ENCODE assay signal across 9 cellular contexts in the genomic region with DNA sequence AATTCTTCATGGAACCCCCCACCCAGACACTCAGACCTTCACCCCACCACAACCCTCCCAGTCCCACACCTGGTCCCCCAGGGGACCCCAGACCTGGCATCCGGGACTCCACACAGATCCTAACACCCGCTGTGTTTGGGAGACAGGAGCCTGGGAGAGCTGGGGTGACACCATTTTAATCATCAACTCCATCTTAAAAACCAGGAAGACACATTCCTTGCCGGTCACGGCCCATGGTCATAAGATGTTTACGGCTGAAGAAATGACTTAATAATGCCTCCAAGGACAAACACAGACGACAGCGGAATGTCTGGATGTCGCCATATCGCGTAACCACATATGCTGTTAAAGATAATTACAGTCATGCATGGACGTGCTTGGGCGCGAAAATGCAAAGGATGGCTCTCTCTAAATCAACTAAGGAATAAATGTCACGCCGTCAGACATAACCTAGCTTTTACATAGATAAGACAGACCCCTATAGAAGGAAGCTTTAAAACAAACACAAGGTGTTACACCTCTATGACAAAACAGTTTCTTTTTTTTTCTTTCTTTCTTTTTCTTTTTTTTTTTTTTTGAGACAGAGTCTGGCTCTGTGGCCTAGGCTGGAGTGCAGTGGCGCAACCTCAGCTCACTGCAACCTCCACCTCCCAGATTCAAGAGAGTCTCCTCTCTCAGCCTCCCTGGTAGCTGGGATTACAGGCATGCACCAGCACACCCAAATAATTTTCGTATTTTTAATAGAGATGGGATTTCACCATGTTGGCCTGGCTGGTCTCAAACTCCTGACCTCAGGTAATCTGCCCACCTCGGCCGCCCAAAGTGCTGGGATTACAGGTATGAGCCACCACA. TPM values are rescaled to one million over a fixed set of nuclear protein-coding genes. Genes with fewer than 3 reads are reported as not detected.
DNase-seq lines count a peak whose midpoint lies in the region; ATAC-seq and TF ChIP-seq lines count a peak whose summit lies in the region.
"Had no signal": no experiment of that assay in that cellular context is flagged by ENCODE, and none has a peak within 500 bp of the region (broad histone marks: within the 10 kb centered on the region; RNA-seq: fewer than 3 reads in every experiment).

No MANE protein-coding gene starts in this region.

- H2BK5ac ChIP-seq in H9 (ENCODE audit: insufficient read length, low read length): no peak overlapping the region

- no peak overlapping the region for H3K4ac ChIP-seq in H9 (ENCODE audit: low read depth, low read length)

- TF ChIP-seq CTCF in H9 (conservative IDR thresholded peaks at IDR 0.05): no peak
- TF ChIP-seq CTCF in WTC11 (IDR thresholded peaks at IDR 0.05): no peak
- TF ChIP-seq CTCF in hepatocyte (IDR thresholded peaks at IDR 0.05; ENCODE audit: poor library complexity): no peak
- TF ChIP-seq CTCF in psoas muscle (IDR thresholded peaks at IDR 0.05): no peak

- H2BK120ac ChIP-seq in H9 (ENCODE audit: low read depth, low read length, poor library complexity, severe bottlenecking): no peak overlapping the region

- no peak overlapping the region for H3K23ac ChIP-seq in H9 (ENCODE audit: insufficient read length, low read depth, low read length)

- H3K9ac ChIP-seq in H9 (ENCODE audit: extremely low read depth, insufficient read length, low read length): no peak overlapping the region
- H3K9ac ChIP-seq: SK-N-SH had no signal

- no peak overlapping the region for H3K18ac ChIP-seq in H9 (ENCODE audit: insufficient read length, low read depth, low read length)

- no peak overlapping the region for H3K14ac ChIP-seq in H9 (ENCODE audit: insufficient read depth, low read length)

- H3K4me3 ChIP-seq in hepatocyte: no peak overlapping the region
- H3K4me3 ChIP-seq in psoas muscle: no peak overlapping the region

- POLR2A ChIA-PET in WTC11 (lab: Charles Lee): no interaction called here

- H3K4me2 ChIP-seq in H9 (ENCODE audit: insufficient read depth, insufficient read length, low read length) (no peak overlapping the region), hepatocyte (no peak overlapping the region)
- H3K4me2 ChIP-seq: SK-N-SH had no signal

- H2BK12ac ChIP-seq in H9 (ENCODE audit: insufficient read length, low read depth, low read length): no peak overlapping the region

- no peak overlapping the region for H2BK15ac ChIP-seq in H9 (ENCODE audit: low read depth, low read length)

- no peak overlapping the region for H4K8ac ChIP-seq in H9 (replicated peaks; ENCODE audit: insufficient read length, low read depth, low read length)

- WGBS in H9 (ENCODE audit: extremely low coverage, insufficient read length, low lambda C conversion rate): no CpG with 5 or more reads among the region's 19 CpGs
- 46% methylated on average over 18 of the region's 19 CpGs for WGBS in hepatocyte (ENCODE audit: low lambda C conversion rate, missing lambda C conversion rate)
- WGBS in psoas muscle, 3 donors: 48 to 51% (median 50%) methylated on average over 19 of the region's 19 CpGs

- peaks cover 0 to 3% (median 3%) of the 10 kb centered on the region in 3 experiments; a peak in 5 of 7 replicates for H3K36me3 Mint-ChIP-seq in H9 (ENCODE audit: insufficient read depth in 1 of 3, low read depth in 3 of 3)
- H3K36me3 Mint-ChIP-seq in WTC11: no peaks in the 10 kb centered on the region

- no peak overlapping the region for H2AK5ac ChIP-seq in H9 (ENCODE audit: insufficient read length, low read length)

- H3K4me1 Mint-ChIP-seq in H9 (peaks cover 14 to 30% of the 10 kb centered on the region in 2 experiments), WTC11 (peaks cover 18% of the 10 kb centered on the region)

- DNase-seq in H9 (no peak), WTC11 (ENCODE audit: low spot score) (no peak), hepatocyte (ENCODE audit: low spot score) (peak; percentile 52), sciatic nerve (ENCODE audit: low spot score) (peak; percentile 53), epidermal melanocyte (ENCODE audit: insufficient read length, low spot score) (no peak), psoas muscle (no peak)
- DNase-seq: GF-D8, SK-N-SH had no signal

- no peaks in the 10 kb centered on the region for H3K36me3 ChIP-seq in hepatocyte (replicated peaks; ENCODE audit: insufficient read depth, low read depth)
- no peaks in the 10 kb centered on the region for H3K36me3 ChIP-seq in psoas muscle (ENCODE audit: insufficient read depth in 1 of 2, low read depth in 1 of 2)

- peaks cover 11% of the 10 kb centered on the region; the same call in 1 of the 2 replicates for H3K79me2 ChIP-seq in H9 (ENCODE audit: insufficient read depth, low read length)
- H3K79me2 ChIP-seq in hepatocyte: peaks cover 15% of the 10 kb centered on the region

- H2AFZ ChIP-seq in H9 (ENCODE audit: low read length): no peak overlapping the region
- H2AFZ ChIP-seq in hepatocyte: no peak overlapping the region

- no peak overlapping the region for H3T11ph ChIP-seq in H9 (ENCODE audit: low read length)

- H3K9me2 ChIP-seq in hepatocyte (replicated peaks; ENCODE audit: insufficient read depth): no peaks in the 10 kb centered on the region
- H3K9me2 ChIP-seq: SK-N-SH had no signal

- ATAC-seq in WTC11 (no peak), sciatic nerve (no peak), psoas muscle (no peak), GM18907 (IDR thresholded peaks at IDR 0.05; ENCODE audit: unreplicated experiment) (no peak)

- H4K5ac ChIP-seq in H9 (ENCODE audit: insufficient read length, low read depth, low read length): no peak overlapping the region

- H3K9me3 Mint-ChIP-seq in H9: no peaks in the 10 kb centered on the region; a peak in 1 of 5 replicates
- no peaks in the 10 kb centered on the region for H3K9me3 Mint-ChIP-seq in WTC11

- H3K23me2 ChIP-seq in H9 (ENCODE audit: insufficient read length, low read depth, low read length, poor library complexity, severe bottlenecking): peaks cover 11% of the 10 kb centered on the region

- H4K20me1 ChIP-seq in H9 (ENCODE audit: control insufficient read depth, insufficient read depth, insufficient read length): no peaks in the 10 kb centered on the region
- H4K20me1 ChIP-seq in hepatocyte (ENCODE audit: insufficient read depth, poor library complexity, severe bottlenecking): no peaks in the 10 kb centered on the region

- CTCF ChIA-PET in WTC11 (lab: Charles Lee): no interaction called here

- H3K4me3 Mint-ChIP-seq in H9: no peak overlapping the region
- no peak overlapping the region for H3K4me3 Mint-ChIP-seq in WTC11

- no peaks in the 10 kb centered on the region for H3K27me3 ChIP-seq in H9 (ENCODE audit: insufficient read depth, low read length)
- no peaks in the 10 kb centered on the region for H3K27me3 ChIP-seq in hepatocyte
- peaks cover 0 to under 1% (median 0%) of the 10 kb centered on the region in 3 donors for H3K27me3 ChIP-seq in psoas muscle (ENCODE audit: insufficient read depth in 3 of 3, low read length in 2 of 3)

- H3K27me3 Mint-ChIP-seq in H9 (ENCODE audit: low read depth) (no peaks in the 10 kb centered on the region), WTC11 (ENCODE audit: low read depth) (no peaks in the 10 kb centered on the region)

- no peak overlapping the region for H2BK20ac ChIP-seq in H9 (ENCODE audit: low read depth, low read length, poor library complexity, severe bottlenecking)

- H3K27ac Mint-ChIP-seq in H9 (peak overlapping the region in 2 of 3 experiments; percentile 77 to 85; a peak in 1 of 7 replicates), WTC11 (peak overlapping the region; percentile 9)

- H3K9me3 ChIP-seq in H9 (ENCODE audit: control insufficient read depth, low read depth, low read length) (no peaks in the 10 kb centered on the region), hepatocyte (ENCODE audit: low read depth) (no peaks in the 10 kb centered on the region), psoas muscle (no peaks in the 10 kb centered on the region)
- H3K9me3 ChIP-seq: SK-N-SH had no signal

- peaks cover 11% of the 10 kb centered on the region for H3K4me1 ChIP-seq in H9 (ENCODE audit: insufficient read depth, low read length)
- peaks cover 14% of the 10 kb centered on the region for H3K4me1 ChIP-seq in hepatocyte (ENCODE audit: insufficient read depth)
- peaks cover 7% of the 10 kb centered on the region for H3K4me1 ChIP-seq in psoas muscle

- no peak overlapping the region for H4K91ac ChIP-seq in H9 (ENCODE audit: insufficient read length, low read depth, low read length)

- H3K79me1 ChIP-seq in H9 (ENCODE audit: insufficient read depth, low read depth, low read length, poor library complexity, severe bottlenecking): peaks cover 5% of the 10 kb centered on the region

- intact Hi-C loops in sciatic nerve (cut with DNase I): no loop called here
- intact Hi-C loops in psoas muscle (cut with DNase I): loop anchor here in 1 of 2 donors (5.0 kb wide), 1 partner anchor 181 kb away; no protein-coding TSS in a partner anchor

- H3K27ac ChIP-seq in H9 (ENCODE audit: insufficient read length, low read depth, low read length) (no peak overlapping the region), hepatocyte (peak overlapping the region; percentile 87), psoas muscle (no peak overlapping the region)

- H3K56ac ChIP-seq in H9 (ENCODE audit: insufficient read length, low read depth, low read length): no peak overlapping the region

TF ChIP-seq in WTC11, 78 proteins besides CTCF, POLR2A, EP300 and RAD21:
- TF ChIP-seq NFE2L1 (CRISPR knock-in tag; IDR thresholded peaks at IDR 0.05) (no peak), ZNF671 (CRISPR knock-in tag; IDR thresholded peaks at IDR 0.05) (no peak), ZNF219 (CRISPR knock-in tag; IDR thresholded peaks at IDR 0.05; ENCODE audit: borderline replicate concordance) (no peak), NFATC4 (CRISPR knock-in tag; IDR thresholded peaks at IDR 0.05) (no peak), SMAD4 (CRISPR knock-in tag; IDR thresholded peaks at IDR 0.05) (no peak), MYBL2 (CRISPR knock-in tag; IDR thresholded peaks at IDR 0.05) (no peak), SOX15 (CRISPR knock-in tag; IDR thresholded peaks at IDR 0.05) (no peak), MXD4 (CRISPR knock-in tag; IDR thresholded peaks at IDR 0.05; ENCODE audit: borderline replicate concordance) (no peak), RELA (CRISPR knock-in tag; IDR thresholded peaks at IDR 0.05; ENCODE audit: borderline replicate concordance) (no peak), GTF2I (CRISPR knock-in tag; conservative IDR thresholded peaks at IDR 0.05) (no peak), ELF4 (CRISPR knock-in tag; IDR thresholded peaks at IDR 0.05; ENCODE audit: low read depth) (no peak)
TF ChIP-seq in WTC11: peak in this region for 0.

RNA-seq across cellular contexts. Expression of a gene that starts 2.1 kb away (rescaled TPM):
- total RNA-seq in H9 (2021) (42.3 and 44.0 TPM in 2 replicates), WTC11 (2021) (28.2 to 34.3 TPM (median 33.4 TPM) in 3 replicates), hepatocyte (37.2 and 42.7 TPM in 2 replicates), sciatic nerve (26.7 TPM), psoas muscle (10 to 100 TPM in 3 of 4 donors, 1 to 10 TPM in 1; 9.6 to 19.3 (median 12.7) TPM)
- polyA plus RNA-seq in hepatocyte (59.3 and 71.7 TPM in 2 replicates), psoas muscle (1 to 10 TPM; 5.6 to 7.8 (median 7.2) TPM)

RNA-seq across cellular contexts. Expression of a gene that starts 2.1 kb away (rescaled TPM):
- total RNA-seq in H9 (2021) (61.1 and 63.8 TPM in 2 replicates), WTC11 (2021) (45.1 to 49.2 TPM (median 47.3 TPM) in 3 replicates), hepatocyte (41.4 and 43.1 TPM in 2 replicates), sciatic nerve (34.6 TPM), psoas muscle (10 to 100 TPM; 28.7 to 63.1 (median 36.3) TPM)
- polyA plus RNA-seq in hepatocyte (25.9 and 26.4 TPM in 2 replicates), psoas muscle (10 to 100 TPM; 18.6 to 67.9 (median 37.6) TPM)

Comparison
In these comparisons a context has a peak if more than half of its experiments do, and no peak if none do; other contexts are left out.
1. DNase-seq: peak in hepatocyte (single experiment) and sciatic nerve (single experiment); none in H9 (single experiment), WTC11 (single experiment), epidermal melanocyte (single experiment) and psoas muscle (0 of 2).